Comparison of ENCODE assay signal across 16 cellular contexts in genomic region chr10:16258476-16259040, GRCh38.
DNase-seq lines count a peak whose midpoint lies in the region.
"Had no signal": no experiment of that assay in that cellular context is flagged by ENCODE, and none has a peak within 500 bp of the region (broad histone marks: within the 10 kb centered on the region; RNA-seq: fewer than 3 reads in every experiment).

No MANE protein-coding gene starts in this region.

- H3K4me3 Mint-ChIP-seq in activated T-helper 1 cell treated with anti-CD3 and anti-CD28 coated beads, Interleukin-12 subunit alpha, Interleukin-12 subunit beta, Interleukin-2, Interleukin-4 antibody, amounts not matched to agents 30 ng/mL and 10 ng/mL and 1 ng/mL, durations not matched to agents 14 hours and 24 hours and 36 hours: no peak overlapping the region
- H3K4me3 Mint-ChIP-seq: CD4-positive, CD25-positive, alpha-beta regulatory T cell; CD8-positive, alpha-beta memory T cell had no signal

- H3K27ac ChIP-seq in angular gyrus (ENCODE audit: low read depth, low read length) (peak overlapping the region; percentile 6), cingulate gyrus (ENCODE audit: low read depth, low read length) (peak overlapping the region; percentile 49)
- H3K27ac ChIP-seq: GM23248 had no signal

- peaks cover 33% of the 10 kb centered on the region for H3K9me3 Mint-ChIP-seq in activated T-helper 1 cell treated with anti-CD3 and anti-CD28 coated beads, Interleukin-12 subunit alpha, Interleukin-12 subunit beta, Interleukin-2, Interleukin-4 antibody, amounts not matched to agents 30 ng/mL and 10 ng/mL and 1 ng/mL, durations not matched to agents 14 hours and 24 hours and 36 hours

- intact Hi-C loops in activated T-helper 1 cell treated with anti-CD3 and anti-CD28 coated beads, Interleukin-12 subunit alpha, Interleukin-12 subunit beta, Interleukin-2, Interleukin-4 antibody, amounts not matched to agents 30 ng/mL and 10 ng/mL and 1 ng/mL, durations not matched to agents 14 hours and 24 hours and 36 hours (cut with micrococcal nuclease): no loop called here

- H3K4me1 Mint-ChIP-seq in activated T-helper 1 cell treated with anti-CD3 and anti-CD28 coated beads, Interleukin-12 subunit alpha, Interleukin-12 subunit beta, Interleukin-2, Interleukin-4 antibody, amounts not matched to agents 30 ng/mL and 10 ng/mL and 1 ng/mL, durations not matched to agents 14 hours and 24 hours and 36 hours (ENCODE audit: low read depth): no peaks in the 10 kb centered on the region
- H3K4me1 Mint-ChIP-seq: CD4-positive, CD25-positive, alpha-beta regulatory T cell; CD8-positive, alpha-beta memory T cell had no signal

- DNase-seq in pons (ENCODE audit: low spot score) (peak; percentile 12), HCEC 1CT (no peak), islet precursor cell (no peak)
- no peak for DNase-seq in activated T-helper 1 cell treated with anti-CD3 and anti-CD28 coated beads, Interleukin-12 subunit alpha, Interleukin-12 subunit beta, Interleukin-2, Interleukin-4 antibody, amounts not matched to agents 30 ng/mL and 10 ng/mL and 1 ng/mL, durations not matched to agents 14 hours and 24 hours and 36 hours (ENCODE audit: low spot score)
- DNase-seq: BE2C; CD4-positive, CD25-positive, alpha-beta regulatory T cell; CD8-positive, alpha-beta memory T cell; COR-L47; DMS 273 treated with DMSO at 0.1 percent for 48 hours; DMS53; DND-41; EL; GM23248; IMR-90 had no signal

- no peaks in the 10 kb centered on the region for H3K36me3 Mint-ChIP-seq in activated T-helper 1 cell treated with anti-CD3 and anti-CD28 coated beads, Interleukin-12 subunit alpha, Interleukin-12 subunit beta, Interleukin-2, Interleukin-4 antibody, amounts not matched to agents 30 ng/mL and 10 ng/mL and 1 ng/mL, durations not matched to agents 14 hours and 24 hours and 36 hours (ENCODE audit: low read depth)
- H3K36me3 Mint-ChIP-seq: CD4-positive, CD25-positive, alpha-beta regulatory T cell; CD8-positive, alpha-beta memory T cell had no signal

- H3K27ac Mint-ChIP-seq in activated T-helper 1 cell treated with anti-CD3 and anti-CD28 coated beads, Interleukin-12 subunit alpha, Interleukin-12 subunit beta, Interleukin-2, Interleukin-4 antibody, amounts not matched to agents 30 ng/mL and 10 ng/mL and 1 ng/mL, durations not matched to agents 14 hours and 24 hours and 36 hours: no peak overlapping the region
- H3K27ac Mint-ChIP-seq: CD4-positive, CD25-positive, alpha-beta regulatory T cell; CD8-positive, alpha-beta memory T cell had no signal

- no peaks in the 10 kb centered on the region for H3K27me3 Mint-ChIP-seq in activated T-helper 1 cell treated with anti-CD3 and anti-CD28 coated beads, Interleukin-12 subunit alpha, Interleukin-12 subunit beta, Interleukin-2, Interleukin-4 antibody, amounts not matched to agents 30 ng/mL and 10 ng/mL and 1 ng/mL, durations not matched to agents 14 hours and 24 hours and 36 hours (ENCODE audit: insufficient read depth)
